10 cellular contexts compared by ENCODE assay signal in genomic region chr7:1811850-1812692, GRCh38.
A peak's percentile ranks its signal among the peaks of the same experiment; 100 is the strongest.
DNase-seq lines count a peak whose midpoint lies in the region; ATAC-seq and TF ChIP-seq lines count a peak whose summit lies in the region.
"Had no signal": no experiment of that assay in that cellular context is flagged by ENCODE, and none has a peak within 500 bp of the region (broad histone marks: within the 10 kb centered on the region; RNA-seq: fewer than 3 reads in every experiment).

No MANE protein-coding gene starts in this region.

- in situ Hi-C loops in mammary epithelial cell (cut with MboI; ENCODE audit: low sequenced_read_pairs in 2 of 2): no loop called here

- H3K4me2 ChIP-seq in mammary epithelial cell (ENCODE audit: insufficient read depth, low read depth, low read length): peak overlapping the region; percentile 31

- H2AFZ ChIP-seq in mammary epithelial cell (ENCODE audit: low read depth, low read length): no peak overlapping the region

- H3K79me2 ChIP-seq in mammary epithelial cell (ENCODE audit: insufficient read depth, low read length): no peaks in the 10 kb centered on the region

- ATAC-seq in HG03025 (IDR thresholded peaks at IDR 0.05; ENCODE audit: low FRiP score, unreplicated experiment): no peak
- no peak for ATAC-seq in HG03460 (IDR thresholded peaks at IDR 0.05; ENCODE audit: unreplicated experiment)

- DNase-seq in ELF-1 (ENCODE audit: low read depth, low spot score) (peak; percentile 44), LNCaP clone FGC (ENCODE audit: low read depth) (peak; percentile 42), mammary epithelial cell (peak; percentile 27), neural crest cell (ENCODE audit: low read depth, low spot score) (no peak), foreskin melanocyte (no peak)
- no peak for DNase-seq in stimulated activated CD4-positive, alpha-beta T cell treated with anti-CD3 and anti-CD28 coated beads, Interleukin-4, amount 100 ng/mL, for 1 hour
- DNase-seq: NCI-H2029 had no signal

- H3K36me3 Mint-ChIP-seq in neural crest cell (ENCODE audit: low read depth): no peaks in the 10 kb centered on the region
- H3K36me3 Mint-ChIP-seq: activated naive CD8-positive, alpha-beta T cell had no signal

- no peak overlapping the region for H3K9ac ChIP-seq in mammary epithelial cell (ENCODE audit: insufficient read depth, low read length)

- dilution Hi-C loops in mammary epithelial cell (cut with HindIII; ENCODE audit: low sequenced_read_pairs): no loop called here

- no peak overlapping the region for H3K27ac ChIP-seq in mammary epithelial cell (ENCODE audit: insufficient read depth, low read depth, low read length)

- BruUV-seq in mammary epithelial cell (replicated peaks; lab: Mats Ljungman, UMichigan): no TSS peak

- CTCF ChIA-PET in mammary epithelial cell (lab: Charles Lee; ENCODE audit: low non-redundant PET): no interaction called here

- H3K4me3 ChIP-seq in LNCaP clone FGC (ENCODE audit: low read depth, low read length) (no peak overlapping the region), mammary epithelial cell (replicated peaks in 1 of 3; ENCODE audit: insufficient read depth in 1 of 3, low read depth in 2 of 3, low read length in 3 of 3) (no peak overlapping the region)

- peak; percentile 47 for TF ChIP-seq CTCF in LNCaP clone FGC (IDR thresholded peaks at IDR 0.05; ENCODE audit: control insufficient read depth, extremely low read depth, insufficient read depth)
- TF ChIP-seq CTCF in mammary epithelial cell (conservative IDR thresholded peaks at IDR 0.05 in 1 of 2, IDR thresholded peaks at IDR 0.05 in 1 of 2; ENCODE audit: extremely low read depth in 1 of 2, insufficient read depth in 1 of 2, low read depth in 1 of 2, low read length in 2 of 2): peak in 1 of 2 donors; percentile 67
- peak; percentile 38 for TF ChIP-seq CTCF in neural crest cell (conservative IDR thresholded peaks at IDR 0.05)

- no peaks in the 10 kb centered on the region for H3K9me3 Mint-ChIP-seq in neural crest cell

- intact Hi-C loops in mammary epithelial cell (cut with micrococcal nuclease): loop anchor here (5.0 kb wide), 2 partner anchors 145 to 395 kb away; no protein-coding TSS in a partner anchor

- no peak overlapping the region for H3K4me3 Mint-ChIP-seq in neural crest cell
- H3K4me3 Mint-ChIP-seq: activated naive CD8-positive, alpha-beta T cell had no signal

- 27% methylated on average over 9 of the region's 13 CpGs for WGBS in mammary epithelial cell (ENCODE audit: low coverage, missing lambda C conversion rate)

- no peaks in the 10 kb centered on the region for H3K4me1 ChIP-seq in mammary epithelial cell (ENCODE audit: insufficient read depth, low read length)

- H3K36me3 ChIP-seq in mammary epithelial cell (ENCODE audit: insufficient read depth, low read length): no peaks in the 10 kb centered on the region

- no peaks in the 10 kb centered on the region for H3K27me3 ChIP-seq in mammary epithelial cell (ENCODE audit: insufficient read depth, low read length)

- no peaks in the 10 kb centered on the region for H3K4me1 Mint-ChIP-seq in neural crest cell

- no peaks in the 10 kb centered on the region for H3K27me3 Mint-ChIP-seq in neural crest cell (ENCODE audit: low read depth)
- H3K27me3 Mint-ChIP-seq: activated naive CD8-positive, alpha-beta T cell had no signal

- no peaks in the 10 kb centered on the region for H4K20me1 ChIP-seq in mammary epithelial cell (ENCODE audit: insufficient read depth, low read length)

- H3K27ac Mint-ChIP-seq in neural crest cell (ENCODE audit: unreplicated experiment): no peak overlapping the region
- H3K27ac Mint-ChIP-seq: activated naive CD8-positive, alpha-beta T cell had no signal

- no peaks in the 10 kb centered on the region for H3K9me3 ChIP-seq in mammary epithelial cell (replicated peaks; ENCODE audit: insufficient read depth, low read length)

Comparison
In these comparisons a context has a peak if more than half of its experiments do, and no peak if none do; other contexts are left out.
1. DNase-seq: peak in ELF-1 (single experiment), LNCaP clone FGC (single experiment) and mammary epithelial cell (single experiment); none in neural crest cell (single experiment), foreskin melanocyte (single experiment) and stimulated activated CD4-positive, alpha-beta T cell treated with anti-CD3 and anti-CD28 coated beads, Interleukin-4, amount 100 ng/mL, for 1 hour (single experiment).